ENCODE assay signal across 8 cellular contexts in genomic region chr11:86066606-86067229, GRCh38. TPM values are rescaled to one million over a fixed set of nuclear protein-coding genes. Genes with fewer than 3 reads are reported as not detected.
DNase-seq lines count a peak whose midpoint lies in the region; ATAC-seq and TF ChIP-seq lines count a peak whose summit lies in the region.

No MANE protein-coding gene starts in this region.

- ATAC-seq in HCT116, result no peak
- no peak for ATAC-seq in activated CD8-positive, alpha-beta T cell treated with anti-CD3 and anti-CD28 coated beads for 36 hours
- ATAC-seq in GM18505 (IDR thresholded peaks at IDR 0.05; ENCODE audit: unreplicated experiment), result no peak
- no peak for ATAC-seq in HG02759 (IDR thresholded peaks at IDR 0.05; ENCODE audit: unreplicated experiment)
- ATAC-seq in HG03045 (IDR thresholded peaks at IDR 0.05; ENCODE audit: unreplicated experiment), result no peak

- TF ChIP-seq RAD21 in HCT116 (IDR thresholded peaks at IDR 0.05; ENCODE audit: low read depth), result no peak

- POLR2A ChIA-PET in HCT116 (lab: Charles Lee), result no interaction called here
- POLR2A ChIA-PET in activated CD8-positive, alpha-beta T cell treated with anti-CD3 and anti-CD28 coated beads for 36 hours (lab: Charles Lee), result interaction anchor here (1.5 to 5.5 kb wide), 6 partner anchors 14 to 179 kb away, joined by 4 to 37 read pairs (median 12); partner anchors contain the start of gene EED

- peaks cover 38% of the 10 kb centered on the region for H3K4me1 Mint-ChIP-seq in activated CD8-positive, alpha-beta T cell treated with anti-CD3 and anti-CD28 coated beads for 36 hours (ENCODE audit: low read depth)

- peaks cover 16% of the 10 kb centered on the region; the same call in 1 of the 2 replicates for H4K20me1 ChIP-seq in HCT116 (ENCODE audit: insufficient read depth)

- H3K4me3 ChIP-seq in HCT116 (replicated peaks in 1 of 2; ENCODE audit: low read depth in 1 of 2, low read length in 2 of 2) (peak overlapping the region; percentile 75 to 86), iPS-11a (ENCODE audit: low read depth, low read length) (peak overlapping the region; percentile 92), skeletal muscle tissue (ENCODE audit: low read length in 3 of 3) (peak overlapping the region; percentile 94 to 95 (median 94))

- TF ChIP-seq POLR2A in HCT116 (IDR thresholded peaks at IDR 0.05; ENCODE audit: borderline replicate concordance, extremely low read depth, insufficient read depth, insufficient read length) (no peak), GM18505 (IDR thresholded peaks at IDR 0.05; ENCODE audit: borderline replicate concordance, extremely low read depth, insufficient read depth, insufficient read length) (no peak)

- H3K27ac ChIP-seq in HCT116 (ENCODE audit: low read depth, low read length), result no peak overlapping the region
- H3K27ac ChIP-seq in skeletal muscle tissue (ENCODE audit: low read depth, low read length), result peak overlapping the region; percentile 99

- H3K36me3 Mint-ChIP-seq in activated CD8-positive, alpha-beta T cell treated with anti-CD3 and anti-CD28 coated beads for 36 hours (ENCODE audit: low read depth), result peaks cover 32% of the 10 kb centered on the region

- peak overlapping the region; percentile 87 for H3K4me2 ChIP-seq in HCT116 (ENCODE audit: low read length)

- BruUV-seq in HCT116 (replicated peaks; lab: Mats Ljungman, UMichigan), result no TSS peak

- H3K9me3 Mint-ChIP-seq in activated CD8-positive, alpha-beta T cell treated with anti-CD3 and anti-CD28 coated beads for 36 hours, result no peaks in the 10 kb centered on the region

- H3K27ac Mint-ChIP-seq in activated CD8-positive, alpha-beta T cell treated with anti-CD3 and anti-CD28 coated beads for 36 hours, result peak overlapping the region; percentile 98

- no peak overlapping the region for H2AFZ ChIP-seq in HCT116 (ENCODE audit: low read depth, low read length, poor library complexity, severe bottlenecking)

- peak overlapping the region; percentile 100 for H3K4me3 Mint-ChIP-seq in activated CD8-positive, alpha-beta T cell treated with anti-CD3 and anti-CD28 coated beads for 36 hours

- H3K36me3 ChIP-seq in HCT116 (ENCODE audit: control insufficient read depth in 1 of 2, insufficient read depth in 2 of 2, low read length in 2 of 2) (no peaks in the 10 kb centered on the region), skeletal muscle tissue (ENCODE audit: control insufficient read depth in 3 of 3, insufficient read depth in 3 of 3, low read length in 3 of 3) (no peaks in the 10 kb centered on the region)

- peaks cover 69% of the 10 kb centered on the region for H3K79me2 ChIP-seq in HCT116 (ENCODE audit: insufficient read depth, low read length)

- RAD21 ChIA-PET in HCT116 (lab: Charles Lee; ENCODE audit: low non-redundant PET in 1 of 2, low total read pairs in 2 of 2, uncharacterized antibody in 2 of 2, unreplicated experiment in 2 of 2), result no interaction called here

- H3K4me1 ChIP-seq in HCT116 (ENCODE audit: control insufficient read depth in 1 of 2, insufficient read depth in 2 of 2, low read length in 2 of 2) (peaks cover 24 to 40% of the 10 kb centered on the region in 2 experiments), skeletal muscle tissue (ENCODE audit: control insufficient read depth in 3 of 3, insufficient read depth in 3 of 3, low read length in 3 of 3) (peaks cover 13 to 36% (median 34%) of the 10 kb centered on the region in 3 donors)

- no peak for TF ChIP-seq CTCF in HCT116 (IDR thresholded peaks at IDR 0.05 in 2 of 3, conservative IDR thresholded peaks at IDR 0.05 in 1 of 3; ENCODE audit: borderline replicate concordance in 1 of 3, insufficient read depth in 1 of 3, low read depth in 2 of 3, low read length in 2 of 3)
- TF ChIP-seq CTCF in activated CD8-positive, alpha-beta T cell treated with anti-CD3 and anti-CD28 coated beads for 36 hours (IDR thresholded peaks at IDR 0.05), result no peak

- H3K27me3 Mint-ChIP-seq in activated CD8-positive, alpha-beta T cell treated with anti-CD3 and anti-CD28 coated beads for 36 hours, result no peaks in the 10 kb centered on the region

- H3K9me3 ChIP-seq in HCT116 (ENCODE audit: control insufficient read depth in 1 of 2, insufficient read depth in 1 of 2, low read depth in 1 of 2, low read length in 2 of 2) (no peaks in the 10 kb centered on the region), skeletal muscle tissue (ENCODE audit: control insufficient read depth in 3 of 3, low read length in 3 of 3) (no peaks in the 10 kb centered on the region)

- DNase-seq in HCT116 (ENCODE audit: low read depth, low spot score) (no peak), middle frontal gyrus (ENCODE audit: extremely low spot score, low spot score) (no peak)
- DNase-seq in activated CD8-positive, alpha-beta T cell treated with anti-CD3 and anti-CD28 coated beads for 36 hours, result no peak

- CTCF ChIA-PET in HCT116 (lab: Charles Lee), result no interaction called here
- CTCF ChIA-PET in activated CD8-positive, alpha-beta T cell treated with anti-CD3 and anti-CD28 coated beads for 36 hours (lab: Charles Lee), result interaction anchor here (0.8 to 6.0 kb wide), 11 partner anchors 8 to 184 kb away, joined by 3 to 47 read pairs (median 5); no protein-coding TSS in a partner anchor

- H3K9ac ChIP-seq in HCT116 (ENCODE audit: low read length) (peak overlapping the region; percentile 80), skeletal muscle tissue (ENCODE audit: low read depth in 1 of 3, low read length in 3 of 3) (peak overlapping the region; percentile 88 to 94 (median 92))

- no peaks in the 10 kb centered on the region for H3K9me2 ChIP-seq in HCT116 (ENCODE audit: insufficient read depth)

- intact Hi-C loops in HCT116 (cut with micrococcal nuclease), result no loop called here
- intact Hi-C loops in activated CD8-positive, alpha-beta T cell treated with anti-CD3 and anti-CD28 coated beads for 36 hours (cut with micrococcal nuclease), result loop anchor here (2.0 to 5.0 kb wide), 3 partner anchors 20 to 221 kb away; no protein-coding TSS in a partner anchor

- no peaks in the 10 kb centered on the region for H3K27me3 ChIP-seq in HCT116 (ENCODE audit: insufficient read depth, low read length)
- H3K27me3 ChIP-seq in skeletal muscle tissue (ENCODE audit: control insufficient read depth in 3 of 3, insufficient read depth in 3 of 3, low read length in 3 of 3), result no peaks in the 10 kb centered on the region

TF ChIP-seq in HCT116, 20 proteins besides CTCF, POLR2A, EP300 and RAD21:
- TF ChIP-seq FOSL1 (IDR thresholded peaks at IDR 0.05; ENCODE audit: low read depth), result no peak
- no peak for TF ChIP-seq ATF3 (IDR thresholded peaks at IDR 0.05)
- no peak for TF ChIP-seq POLR2AphosphoS5 (IDR thresholded peaks at IDR 0.05; ENCODE audit: low read depth, low read length)

RNA-seq across cellular contexts. Expression of gene PICALM, which starts 2.2 kb away (rescaled TPM):
- total RNA-seq in HCT116 (2021; ENCODE audit: unreplicated experiment), result 90.6 TPM
- polyA plus RNA-seq in HCT116 (2012), result 54.4 and 67.3 TPM in 2 replicates
- 10 to 100 TPM; 57.5 to 61.2 TPM for total RNA-seq in activated CD8-positive, alpha-beta T cell treated with anti-CD3 and anti-CD28 coated beads for 36 hours
- 707 TPM for total RNA-seq in skeletal muscle tissue
